Comparison of ENCODE assay signal across 23 cellular contexts in genomic region chr4:17120761-17121160, GRCh38.
DNase-seq lines count a peak whose midpoint lies in the region; ATAC-seq and TF ChIP-seq lines count a peak whose summit lies in the region.
"Had no signal": no experiment of that assay in that cellular context is flagged by ENCODE, and none has a peak within 500 bp of the region (broad histone marks: within the 10 kb centered on the region; RNA-seq: fewer than 3 reads in every experiment).

No MANE protein-coding gene starts in this region.

- intact Hi-C loops in vagina (cut with DNase I), result no loop called here

- H3K27ac ChIP-seq in GM23248 (peak overlapping the region; percentile 41), vagina (no peak overlapping the region)
- H3K27ac ChIP-seq: A549; BLaER1 treated with 17β-estradiol and CSF1 and Interleukin-3, amounts not matched to agents 10 nM and 100 nM had no signal

- H2AFZ ChIP-seq in GM23248, result no peak overlapping the region

- no peak overlapping the region for H3K4me2 ChIP-seq in GM23248 (ENCODE audit: unreplicated experiment)
- H3K4me2 ChIP-seq: A549; BLaER1 treated with 17β-estradiol and CSF1 and Interleukin-3, amounts not matched to agents 10 nM and 100 nM had no signal

- DNase-seq in EH (ENCODE audit: low read depth) (peak; percentile 31), GM23248 (peak; percentile 60), cardiac fibroblast (ENCODE audit: low read depth in 2 of 2) (peak; percentile 56 to 69), fibroblast of pulmonary artery (ENCODE audit: low read depth) (peak; percentile 72), NCI-H1105 (lab: John Stamatoyannopoulos, UW) (no peak), vagina (ENCODE audit: extremely low spot score in 2 of 2) (no peak), DMS53 (lab: John Stamatoyannopoulos, UW) (no peak)
- DNase-seq: 8988T; ACHN; AML-193; BE2C; CD4-positive, alpha-beta T cell; CD8-positive, alpha-beta memory T cell; DMS 273 treated with DMSO at 0.1 percent for 48 hours; DMS79 treated with DMSO at 0.1 percent for 48 hours; GDM1; GOT3; HFFc6 had no signal

- no peaks in the 10 kb centered on the region for H3K36me3 ChIP-seq in GM23248 (ENCODE audit: low read depth)
- H3K36me3 ChIP-seq in vagina, result no peaks in the 10 kb centered on the region
- H3K36me3 ChIP-seq: BE2C; BLaER1 treated with 17β-estradiol and CSF1 and Interleukin-3, amounts not matched to agents 10 nM and 100 nM; HAP-1 had no signal

- peaks cover 12% of the 10 kb centered on the region for H3F3A ChIP-seq in GM23248 (ENCODE audit: insufficient read depth)

- no peaks in the 10 kb centered on the region for H3K9me2 ChIP-seq in GM23248 (ENCODE audit: insufficient read depth)

- H4K20me1 ChIP-seq in GM23248 (ENCODE audit: insufficient read depth), result no peaks in the 10 kb centered on the region
- H4K20me1 ChIP-seq: BLaER1 treated with 17β-estradiol and CSF1 and Interleukin-3, amounts not matched to agents 10 nM and 100 nM had no signal

- peaks cover 7% of the 10 kb centered on the region; the same call in 1 of the 2 replicates for H3K4me1 ChIP-seq in GM23248 (ENCODE audit: insufficient read depth)
- no peaks in the 10 kb centered on the region for H3K4me1 ChIP-seq in vagina
- H3K4me1 ChIP-seq: A549; BLaER1 treated with 17β-estradiol and CSF1 and Interleukin-3, amounts not matched to agents 10 nM and 100 nM; HAP-1 had no signal

- 3 to 6% methylated on average over 1 of the region's 1 CpG for WGBS in GM23248 (ENCODE audit: low coverage in 1 of 2, low lambda C conversion rate in 2 of 2, missing lambda C conversion rate in 2 of 2), 2 experiments

- TF ChIP-seq POLR2A in GM18505 (IDR thresholded peaks at IDR 0.05; ENCODE audit: borderline replicate concordance, extremely low read depth, insufficient read depth, insufficient read length), result no peak
- TF ChIP-seq POLR2A in vagina (IDR thresholded peaks at IDR 0.05), result no peak

- peaks cover 7% of the 10 kb centered on the region for H3K9me3 ChIP-seq in GM23248 (ENCODE audit: low read depth)
- H3K9me3 ChIP-seq in vagina, result no peaks in the 10 kb centered on the region
- H3K9me3 ChIP-seq: A549, BE2C, HAP-1 had no signal

- in situ Hi-C loops in GM23248 (cut with MboI), result no loop called here

- no peaks in the 10 kb centered on the region for H3K79me2 ChIP-seq in GM23248 (ENCODE audit: insufficient read depth)

- ATAC-seq in GM18505 (IDR thresholded peaks at IDR 0.05; ENCODE audit: unreplicated experiment), result no peak
- ATAC-seq: A549, GM12878 had no signal

- no peak overlapping the region for H3K9ac ChIP-seq in GM23248
- H3K9ac ChIP-seq: BLaER1 treated with 17β-estradiol and CSF1 and Interleukin-3, amounts not matched to agents 10 nM and 100 nM had no signal

- H3K4me3 ChIP-seq in GM23248, result no peak overlapping the region
- H3K4me3 ChIP-seq in cardiac fibroblast (replicated peaks in 1 of 2; ENCODE audit: low read depth in 2 of 2, low read length in 2 of 2), result no peak overlapping the region
- H3K4me3 ChIP-seq in fibroblast of pulmonary artery (replicated peaks; ENCODE audit: low read depth, low read length), result no peak overlapping the region
- H3K4me3 ChIP-seq in vagina, result no peak overlapping the region
- H3K4me3 ChIP-seq: A549; BLaER1 treated with 17β-estradiol and CSF1 and Interleukin-3, amounts not matched to agents 10 nM and 100 nM; GM12878; HAP-1 had no signal

- no peak for TF ChIP-seq CTCF in cardiac fibroblast (IDR thresholded peaks at IDR 0.05; ENCODE audit: low read depth, low read length)
- no peak for TF ChIP-seq CTCF in fibroblast of pulmonary artery (IDR thresholded peaks at IDR 0.05; ENCODE audit: low read length, missing control alignments)
- TF ChIP-seq CTCF in vagina (IDR thresholded peaks at IDR 0.05), result no peak

- no peaks in the 10 kb centered on the region for H3K27me3 ChIP-seq in GM23248 (replicated peaks; ENCODE audit: insufficient read depth)
- no peaks in the 10 kb centered on the region for H3K27me3 ChIP-seq in vagina
- H3K27me3 ChIP-seq: BE2C; BLaER1 treated with 17β-estradiol and CSF1 and Interleukin-3, amounts not matched to agents 10 nM and 100 nM had no signal

Comparison
In these comparisons a context has a peak if more than half of its experiments do, and no peak if none do; other contexts are left out.
1. DNase-seq: peak in EH (single experiment), GM23248 (single experiment), cardiac fibroblast (2 of 2) and fibroblast of pulmonary artery (single experiment); none in NCI-H1105 (single experiment), vagina (0 of 2) and DMS53 (single experiment).